In genomic region chr13:91375119-91375729, GRCh38 we compare ENCODE assay signal across 9 cellular contexts. TPM values are rescaled to one million over a fixed set of nuclear protein-coding genes. Genes with fewer than 3 reads are reported as not detected.
DNase-seq lines count a peak whose midpoint lies in the region; ATAC-seq and TF ChIP-seq lines count a peak whose summit lies in the region.
"Had no signal": no experiment of that assay in that cellular context is flagged by ENCODE, and none has a peak within 500 bp of the region (broad histone marks: within the 10 kb centered on the region; RNA-seq: fewer than 3 reads in every experiment).

No MANE protein-coding gene starts in this region.

- H3K9me3 ChIP-seq in gastroesophageal sphincter, result no peaks in the 10 kb centered on the region

- no peak for TF ChIP-seq EP300 in gastroesophageal sphincter (IDR thresholded peaks at IDR 0.05)

- 90 to 100% methylated on average over 1 to 4 of the region's 4 CpGs for WGBS in gastroesophageal sphincter (ENCODE audit: low coverage in 1 of 2), 2 donors

- no peaks in the 10 kb centered on the region for H3K36me3 ChIP-seq in gastroesophageal sphincter

- no peak overlapping the region for H3K4me3 ChIP-seq in gastroesophageal sphincter

- H3K27me3 ChIP-seq in gastroesophageal sphincter, result no peaks in the 10 kb centered on the region

- peak; percentile 54 for DNase-seq in D341Med (ENCODE audit: low spot score)
- peak; percentile 43 for DNase-seq in RKO (ENCODE audit: low spot score)
- DNase-seq in germinal center (ENCODE audit: low spot score), result peak; percentile 73
- no peak for DNase-seq in A172 (ENCODE audit: low spot score)
- DNase-seq in SK-N-DZ (ENCODE audit: low spot score), result no peak

- no peak overlapping the region for H3K27ac ChIP-seq in gastroesophageal sphincter

- ATAC-seq in GM19023 (IDR thresholded peaks at IDR 0.05; ENCODE audit: unreplicated experiment), result peak; percentile 94
- peak; percentile 96 for ATAC-seq in HG03039 (IDR thresholded peaks at IDR 0.05; ENCODE audit: unreplicated experiment)
- ATAC-seq in gastroesophageal sphincter, result no peak

- no peak for TF ChIP-seq POLR2A in gastroesophageal sphincter (IDR thresholded peaks at IDR 0.05)

- H3K4me1 ChIP-seq in gastroesophageal sphincter, result no peaks in the 10 kb centered on the region

- TF ChIP-seq CTCF in gastroesophageal sphincter (IDR thresholded peaks at IDR 0.05), result no peak

RNA-seq across cellular contexts. Expression of gene GPC5, which starts 23.2 kb away (rescaled TPM):
- not detected in 2 replicates for total RNA-seq in A172 (2014; rRNA removed; shearing (Covaris generic))
- polyA plus RNA-seq in SK-N-DZ (2014; cell fraction: cytosol; rRNA removed), result 1.1 and 1.2 TPM in 2 replicates
- polyA plus RNA-seq in SK-N-DZ (2014; cell fraction: nucleus; rRNA removed), result 1.3 and 3.0 TPM in 2 replicates
- total RNA-seq in gastroesophageal sphincter, result under 1 TPM in 1 of 4 donors, not detected in 3; 0.47 TPM
- total RNA-seq: pulmonary artery endothelial cell had no signal

RNA-seq across cellular contexts. Expression of gene MIR17HG, which starts 27.7 kb away (rescaled TPM):
- 2.1 and 3.7 TPM in 2 replicates for total RNA-seq in A172 (2014; rRNA removed; shearing (Covaris generic))
- 6.9 and 9.9 TPM in 2 replicates for polyA plus RNA-seq in SK-N-DZ (2014; cell fraction: cytosol; rRNA removed)
- 50.1 and 50.9 TPM in 2 replicates for polyA plus RNA-seq in SK-N-DZ (2014; cell fraction: nucleus; rRNA removed)
- total RNA-seq in gastroesophageal sphincter, result 1 to 10 TPM in 2 of 4 donors, under 1 TPM in 2; 0.27 to 9.3 (median 2.2) TPM

Comparison
In these comparisons a context has a peak if more than half of its experiments do, and no peak if none do; other contexts are left out.
1. DNase-seq: peak in D341Med (single experiment), RKO (single experiment) and germinal center (single experiment); none in A172 (single experiment) and SK-N-DZ (single experiment).